11 cellular contexts compared by ENCODE assay signal in genomic region chr19:3977242-3978143, GRCh38. TPM values are rescaled to one million over a fixed set of nuclear protein-coding genes. Genes with fewer than 3 reads are reported as not detected.
DNase-seq lines count a peak whose midpoint lies in the region; ATAC-seq, FAIRE-seq and TF ChIP-seq lines count a peak whose summit lies in the region.
"Had no signal": no experiment of that assay in that cellular context is flagged by ENCODE, and none has a peak within 500 bp of the region (broad histone marks: within the 10 kb centered on the region; RNA-seq: fewer than 3 reads in every experiment).

No MANE protein-coding gene starts in this region.

- no peaks in the 10 kb centered on the region for H3K9me2 ChIP-seq in hepatocyte (replicated peaks; ENCODE audit: insufficient read depth)

- WGBS in hepatocyte (ENCODE audit: low lambda C conversion rate, missing lambda C conversion rate), result 97% methylated on average over 57 of the region's 59 CpGs
- WGBS in testis, 2 donors, result 86 to 92% methylated on average over 35 to 58 of the region's 59 CpGs

- H3K36me3 ChIP-seq in hepatocyte (replicated peaks; ENCODE audit: insufficient read depth, low read depth) (no peaks in the 10 kb centered on the region), testis (ENCODE audit: low read depth, missing control alignments) (peaks cover 7% of the 10 kb centered on the region)

- no peak for TF ChIP-seq CTCF in activated CD8-positive, alpha-beta T cell treated with anti-CD3 and anti-CD28 coated beads for 36 hours (IDR thresholded peaks at IDR 0.05)
- TF ChIP-seq CTCF in hepatocyte (IDR thresholded peaks at IDR 0.05; ENCODE audit: poor library complexity), result no peak
- TF ChIP-seq CTCF in testis (IDR thresholded peaks at IDR 0.05), result peak in 1 of 3 experiments; percentile 8
- TF ChIP-seq CTCF in D721Med (IDR thresholded peaks at IDR 0.05; ENCODE audit: insufficient read depth, missing control alignments), result no peak

- peak; percentile 15 for DNase-seq in activated naive CD4-positive, alpha-beta T cell treated with anti-CD3 and anti-CD28 coated beads, Interleukin-2, amount 50 U/mL, for 16 hours
- no peak for DNase-seq in activated naive CD4-positive, alpha-beta T cell (lab: John Stamatoyannopoulos, UW)
- no peak for DNase-seq in activated CD8-positive, alpha-beta T cell treated with anti-CD3 and anti-CD28 coated beads for 36 hours
- DNase-seq in hepatocyte (ENCODE audit: low spot score), result peak; percentile 9
- DNase-seq in stimulated activated naive B cell treated with anti-CD40 and anti-IgM and Interleukin-4, amounts not matched to agents 10 μg/mL and 1 μg/mL and 100 μg/mL, for 72 hours, result no peak
- DNase-seq in DMS79 treated with DMSO at 0.1 percent for 48 hours (lab: John Stamatoyannopoulos, UW), result no peak
- no peak for DNase-seq in testis
- DNase-seq in D721Med (ENCODE audit: insufficient read length, low spot score), result no peak
- DNase-seq: NCI-H748 treated with DMSO at 0.1 percent for 48 hours; stimulated activated CD4-positive, alpha-beta T cell treated with anti-CD3 and anti-CD28 coated beads, Interleukin-1b, Interleukin-23, amount 100 ng/mL, for 48 hours had no signal

- CTCF ChIA-PET in activated CD8-positive, alpha-beta T cell treated with anti-CD3 and anti-CD28 coated beads for 36 hours (lab: Charles Lee), result no interaction called here

- no peak overlapping the region for H3K27ac ChIP-seq in hepatocyte
- no peak overlapping the region for H3K27ac ChIP-seq in testis

- peak overlapping the region; percentile 48 for H3K27ac Mint-ChIP-seq in activated CD8-positive, alpha-beta T cell treated with anti-CD3 and anti-CD28 coated beads for 36 hours
- H3K27ac Mint-ChIP-seq in stimulated activated naive B cell treated with anti-CD40 and anti-IgM and Interleukin-4, amounts not matched to agents 10 μg/mL and 1 μg/mL and 100 μg/mL, for 72 hours, result peak overlapping the region; percentile 87

- H3K9me3 Mint-ChIP-seq in activated CD8-positive, alpha-beta T cell treated with anti-CD3 and anti-CD28 coated beads for 36 hours, result no peaks in the 10 kb centered on the region
- H3K9me3 Mint-ChIP-seq in stimulated activated naive B cell treated with anti-CD40 and anti-IgM and Interleukin-4, amounts not matched to agents 10 μg/mL and 1 μg/mL and 100 μg/mL, for 72 hours, result no peaks in the 10 kb centered on the region

- no peaks in the 10 kb centered on the region for H3K9me3 ChIP-seq in hepatocyte (ENCODE audit: low read depth)
- H3K9me3 ChIP-seq in testis, result no peaks in the 10 kb centered on the region

- peaks cover 59% of the 10 kb centered on the region for H3K36me3 Mint-ChIP-seq in activated CD8-positive, alpha-beta T cell treated with anti-CD3 and anti-CD28 coated beads for 36 hours (ENCODE audit: low read depth)
- H3K36me3 Mint-ChIP-seq in stimulated activated naive B cell treated with anti-CD40 and anti-IgM and Interleukin-4, amounts not matched to agents 10 μg/mL and 1 μg/mL and 100 μg/mL, for 72 hours, result peaks cover 46 to 52% of the 10 kb centered on the region in 2 donors

- no peak for FAIRE-seq in D721Med (lab: Jason Lieb, UNC)
- FAIRE-seq: urothelium cell line had no signal

- ATAC-seq in activated CD8-positive, alpha-beta T cell treated with anti-CD3 and anti-CD28 coated beads for 36 hours, result no peak
- ATAC-seq in stimulated activated naive B cell treated with anti-CD40 and anti-IgM and Interleukin-4, amounts not matched to agents 10 μg/mL and 1 μg/mL and 100 μg/mL, for 72 hours (replicated peaks), result peak in 1 of 2 donors; percentile 1

- intact Hi-C loops in activated CD8-positive, alpha-beta T cell treated with anti-CD3 and anti-CD28 coated beads for 36 hours (cut with micrococcal nuclease), result no loop called here
- intact Hi-C loops in testis (cut with DNase I; ENCODE audit: low total_unique reads), result no loop called here

- H3K4me3 ChIP-seq in hepatocyte (no peak overlapping the region), testis (no peak overlapping the region)

- no peaks in the 10 kb centered on the region for H3K4me1 ChIP-seq in hepatocyte (ENCODE audit: insufficient read depth)
- no peaks in the 10 kb centered on the region for H3K4me1 ChIP-seq in testis

- peaks cover 22% of the 10 kb centered on the region for H3K4me1 Mint-ChIP-seq in activated CD8-positive, alpha-beta T cell treated with anti-CD3 and anti-CD28 coated beads for 36 hours (ENCODE audit: low read depth)
- peaks cover 20 to 38% of the 10 kb centered on the region in 2 donors for H3K4me1 Mint-ChIP-seq in stimulated activated naive B cell treated with anti-CD40 and anti-IgM and Interleukin-4, amounts not matched to agents 10 μg/mL and 1 μg/mL and 100 μg/mL, for 72 hours

- H3K27me3 Mint-ChIP-seq in activated CD8-positive, alpha-beta T cell treated with anti-CD3 and anti-CD28 coated beads for 36 hours, result no peaks in the 10 kb centered on the region
- no peaks in the 10 kb centered on the region for H3K27me3 Mint-ChIP-seq in stimulated activated naive B cell treated with anti-CD40 and anti-IgM and Interleukin-4, amounts not matched to agents 10 μg/mL and 1 μg/mL and 100 μg/mL, for 72 hours

- H2AFZ ChIP-seq in hepatocyte, result no peak overlapping the region

- POLR2A ChIA-PET in activated CD8-positive, alpha-beta T cell treated with anti-CD3 and anti-CD28 coated beads for 36 hours (lab: Charles Lee), result interaction anchor here (0.6 to 3.5 kb wide), 5 partner anchors 7 to 421 kb away, joined by 3 to 78 read pairs (median 6); partner anchors contain the start of gene EEF2

- H3K27me3 ChIP-seq in hepatocyte (no peaks in the 10 kb centered on the region), testis (no peaks in the 10 kb centered on the region)

- no peak for TF ChIP-seq POLR2A in testis (IDR thresholded peaks at IDR 0.05)

- H3K79me2 ChIP-seq in hepatocyte, result peaks cover 59% of the 10 kb centered on the region

- no peak overlapping the region for H3K4me3 Mint-ChIP-seq in activated CD8-positive, alpha-beta T cell treated with anti-CD3 and anti-CD28 coated beads for 36 hours
- H3K4me3 Mint-ChIP-seq in stimulated activated naive B cell treated with anti-CD40 and anti-IgM and Interleukin-4, amounts not matched to agents 10 μg/mL and 1 μg/mL and 100 μg/mL, for 72 hours, result peak overlapping the region; percentile 8 to 29

- peaks cover 76% of the 10 kb centered on the region for H4K20me1 ChIP-seq in hepatocyte (ENCODE audit: insufficient read depth, poor library complexity, severe bottlenecking)

- no peak overlapping the region for H3K4me2 ChIP-seq in hepatocyte

RNA-seq across cellular contexts. Expression of gene DAPK3, which starts 6.6 kb away (rescaled TPM):
- 10 to 100 TPM; 27.2 to 27.5 TPM for total RNA-seq in activated CD8-positive, alpha-beta T cell treated with anti-CD3 and anti-CD28 coated beads for 36 hours
- total RNA-seq in hepatocyte (113 and 140 TPM in 2 replicates), testis (100 to 1,000 TPM; 102 to 111 TPM)
- polyA plus RNA-seq in hepatocyte (103 and 123 TPM in 2 replicates), testis (ENCODE audit: insufficient read depth, low read depth, low replicate concordance) (89.8 TPM)

RNA-seq across cellular contexts. Expression of gene EEF2, which starts 7.8 kb away (rescaled TPM):
- 1,000 to 10,000 TPM; 3,533 to 3,625 TPM for total RNA-seq in activated CD8-positive, alpha-beta T cell treated with anti-CD3 and anti-CD28 coated beads for 36 hours
- total RNA-seq in hepatocyte (1,740 and 1,817 TPM in 2 replicates), testis (1,000 to 10,000 TPM in 1 of 2 donors, 100 to 1,000 TPM in 1; 909 to 1,599 TPM)
- polyA plus RNA-seq in hepatocyte (444 and 526 TPM in 2 replicates), testis (ENCODE audit: insufficient read depth, low read depth, low replicate concordance) (1,429 TPM)

RNA-seq across cellular contexts. Expression of gene PIAS4, which starts 30.0 kb away (rescaled TPM):
- total RNA-seq in activated CD8-positive, alpha-beta T cell treated with anti-CD3 and anti-CD28 coated beads for 36 hours, result 10 to 100 TPM; 22.2 TPM
- total RNA-seq in hepatocyte (16.7 and 18.1 TPM in 2 replicates), testis (10 to 100 TPM; 89.1 to 94.5 TPM)
- polyA plus RNA-seq in hepatocyte (8.3 and 15.0 TPM in 2 replicates), testis (ENCODE audit: insufficient read depth, low read depth, low replicate concordance) (142 TPM)

RNA-seq across cellular contexts. Expression of gene NMRK2, which starts 44.6 kb away (rescaled TPM):
- total RNA-seq in activated CD8-positive, alpha-beta T cell treated with anti-CD3 and anti-CD28 coated beads for 36 hours, result not detected
- total RNA-seq in hepatocyte, result 0.32 TPM in 1 of 2 replicates, not detected in the other
- polyA plus RNA-seq in hepatocyte, result 0.95 TPM in 1 of 2 replicates, not detected in the other
- total RNA-seq in testis, result 1 to 10 TPM; 1.7 to 3.2 TPM
- 1.7 TPM for polyA plus RNA-seq in testis (ENCODE audit: insufficient read depth, low read depth, low replicate concordance)

Comparison
In these comparisons a context has a peak if more than half of its experiments do, and no peak if none do; other contexts are left out.
1. DNase-seq: peak in activated naive CD4-positive, alpha-beta T cell treated with anti-CD3 and anti-CD28 coated beads, Interleukin-2, amount 50 U/mL, for 16 hours (single experiment) and hepatocyte (single experiment); none in activated naive CD4-positive, alpha-beta T cell (0 of 4), activated CD8-positive, alpha-beta T cell treated with anti-CD3 and anti-CD28 coated beads for 36 hours (single experiment), stimulated activated naive B cell treated with anti-CD40 and anti-IgM and Interleukin-4, amounts not matched to agents 10 μg/mL and 1 μg/mL and 100 μg/mL, for 72 hours (single experiment), DMS79 treated with DMSO at 0.1 percent for 48 hours (single experiment), testis (single experiment) and D721Med (single experiment).